26 cellular contexts compared by ENCODE assay signal in the genomic region with DNA sequence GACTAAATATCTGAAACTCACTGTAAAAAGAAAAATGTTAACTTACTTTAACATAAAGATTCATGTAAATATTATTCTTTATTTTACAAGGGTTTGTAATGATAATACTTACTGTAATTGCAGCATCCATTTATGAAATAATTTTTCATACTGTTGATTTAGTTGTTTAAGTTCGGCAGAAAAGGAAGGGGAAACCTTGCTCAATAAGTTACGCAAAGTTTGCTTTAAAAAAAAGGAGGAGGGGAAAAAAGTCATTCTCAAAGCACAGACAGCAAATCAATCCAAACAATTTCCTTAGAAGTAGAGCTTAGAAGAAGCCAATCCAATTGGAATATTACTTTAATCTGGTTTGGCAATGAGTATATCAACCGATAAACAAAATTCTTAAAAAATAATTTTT. TPM values are rescaled to one million over a fixed set of nuclear protein-coding genes. Genes with fewer than 3 reads are reported as not detected.
DNase-seq lines count a peak whose midpoint lies in the region; ATAC-seq and TF ChIP-seq lines count a peak whose summit lies in the region.
"Had no signal": no experiment of that assay in that cellular context is flagged by ENCODE, and none has a peak within 500 bp of the region (broad histone marks: within the 10 kb centered on the region; RNA-seq: fewer than 3 reads in every experiment).

No MANE protein-coding gene starts in this region.

- no peaks in the 10 kb centered on the region for H3K9me3 ChIP-seq in SK-N-MC (ENCODE audit: low read depth, low read length)
- H3K9me3 ChIP-seq: Caco-2, heart right ventricle, upper lobe of right lung had no signal

- peaks cover 57% of the 10 kb centered on the region for H3K36me3 ChIP-seq in SK-N-MC (ENCODE audit: insufficient read depth, low read length)

- DNase-seq in SIG-M5 treated with dmso at 0.1 percent for 504 hours (lab: John Stamatoyannopoulos, UW; ENCODE audit: unreplicated experiment) (peak; percentile 62), SIG-M5 (lab: John Stamatoyannopoulos, UW) (no peak), HuH-7 (ENCODE audit: low spot score) (peak; percentile 3), SK-N-MC (ENCODE audit: low read depth, low spot score) (no peak), fibroblast of pulmonary artery (ENCODE audit: low read depth) (peak; percentile 30), NCI-H524 treated with DMSO at 0.1 percent for 48 hours (lab: John Stamatoyannopoulos, UW) (no peak), Right ventricle myocardium inferior (ENCODE audit: missing footprints) (no peak)
- no peak for DNase-seq in activated CD4-positive, CD25-positive, alpha-beta regulatory T cell (lab: John Stamatoyannopoulos, UW)
- DNase-seq: 8988T; activated naive CD4-positive, alpha-beta T cell treated with anti-CD3 and anti-CD28 coated beads, Interleukin-2, amount 10 ng/mL, durations not matched to agents 7 days and 5 days; activated T-cell treated with anti-CD3 and anti-CD28 coated beads, Interleukin-2, amount 50 U/mL, for 1 hour; aorta; Caco-2; central memory CD4-positive, alpha-beta T cell; DMS79; dorsolateral prefrontal cortex; heart right ventricle; KG1; mesendoderm; naive B cell; NCI-H187; NCI-H526 treated with DMSO at 0.1 percent for 48 hours; nucleus accumbens; SW 1271; upper lobe of right lung had no signal

- H3K4me3 ChIP-seq in SK-N-MC, result no peak overlapping the region
- no peak overlapping the region for H3K4me3 ChIP-seq in fibroblast of pulmonary artery (replicated peaks; ENCODE audit: low read depth, low read length)
- H3K4me3 ChIP-seq: dorsolateral prefrontal cortex, heart right ventricle, skin epidermis, upper lobe of right lung had no signal

- peak overlapping the region; percentile 10; the same call in 1 of the 2 replicates for H3K27ac ChIP-seq in SK-N-MC
- H3K27ac ChIP-seq: dorsolateral prefrontal cortex, heart right ventricle, skin epidermis had no signal

- intact Hi-C loops in Right ventricle myocardium inferior (cut with DNase I), result no loop called here

- no peak for TF ChIP-seq CTCF in fibroblast of pulmonary artery (IDR thresholded peaks at IDR 0.05; ENCODE audit: low read length, missing control alignments)

- H3K9ac ChIP-seq in SK-N-MC (ENCODE audit: insufficient read length), result no peak overlapping the region

- no peak for ATAC-seq in Right ventricle myocardium inferior
- ATAC-seq: heart right ventricle, upper lobe of right lung had no signal

RNA-seq across cellular contexts. Expression of gene ORC2, which starts 32.2 kb away (rescaled TPM):
- total RNA-seq in Right ventricle myocardium inferior, result 20.3 TPM

RNA-seq across cellular contexts. Expression of gene NIF3L1, which starts 42.1 kb away (rescaled TPM):
- total RNA-seq in Right ventricle myocardium inferior, result 17.1 TPM

RNA-seq across cellular contexts. Expression of gene PPIL3, which starts 42.4 kb away (rescaled TPM):
- 21.1 TPM for total RNA-seq in Right ventricle myocardium inferior

Comparison
In these comparisons a context has a peak if more than half of its experiments do, and no peak if none do; other contexts are left out.
1. DNase-seq: peak in SIG-M5 treated with dmso at 0.1 percent for 504 hours (single experiment), HuH-7 (single experiment) and fibroblast of pulmonary artery (single experiment); none in SIG-M5 (single experiment), SK-N-MC (single experiment), activated CD4-positive, CD25-positive, alpha-beta regulatory T cell (0 of 4), NCI-H524 treated with DMSO at 0.1 percent for 48 hours (single experiment) and Right ventricle myocardium inferior (single experiment).